9 cellular contexts compared by ENCODE assay signal in genomic region chr9:117414906-117415583, GRCh38. TPM values are rescaled to one million over a fixed set of nuclear protein-coding genes. Genes with fewer than 3 reads are reported as not detected.
DNase-seq lines count a peak whose midpoint lies in the region; ATAC-seq and TF ChIP-seq lines count a peak whose summit lies in the region.
"Had no signal": no experiment of that assay in that cellular context is flagged by ENCODE, and none has a peak within 500 bp of the region (broad histone marks: within the 10 kb centered on the region; RNA-seq: fewer than 3 reads in every experiment).

Gene ASTN2 (minus strand): TSS chr9:117415057. CDS start chr9:117414938, 119 bp downstream.

- no peaks in the 10 kb centered on the region for H3K36me3 ChIP-seq in mesodermal cell (ENCODE audit: control insufficient read depth, insufficient read depth, low read length)
- H3K36me3 ChIP-seq in uterus = no peaks in the 10 kb centered on the region
- H3K36me3 ChIP-seq: neutrophil had no signal

- peak; percentile 39 for ATAC-seq in activated CD8-positive, alpha-beta T cell treated with anti-CD3 and anti-CD28 coated beads, Interleukin-2, amount 10 ng/mL, durations not matched to agents 7 days and 5 days
- no peak for ATAC-seq in activated CD8-positive, alpha-beta T cell treated with anti-CD3 and anti-CD28 coated beads for 36 hours
- ATAC-seq in GM19452 (IDR thresholded peaks at IDR 0.05; ENCODE audit: unreplicated experiment) (no peak), GM21390 (IDR thresholded peaks at IDR 0.05; ENCODE audit: unreplicated experiment) (no peak)

- no peak within 1 kb of the TSS for H3K27ac Mint-ChIP-seq in activated CD8-positive, alpha-beta T cell treated with anti-CD3 and anti-CD28 coated beads, Interleukin-2, amount 10 ng/mL, durations not matched to agents 7 days and 5 days
- H3K27ac Mint-ChIP-seq in activated CD8-positive, alpha-beta T cell treated with anti-CD3 and anti-CD28 coated beads for 36 hours = no peak within 1 kb of the TSS

- no peak for TF ChIP-seq CTCF in activated CD8-positive, alpha-beta T cell treated with anti-CD3 and anti-CD28 coated beads for 36 hours (IDR thresholded peaks at IDR 0.05)
- TF ChIP-seq CTCF in dorsolateral prefrontal cortex (IDR thresholded peaks at IDR 0.05 in 54 of 56, conservative IDR thresholded peaks at IDR 0.05 in 2 of 56; ENCODE audit: low read depth in 1 of 56, partially characterized antibody in 56 of 56) = no peak
- no peak for TF ChIP-seq CTCF in uterus (IDR thresholded peaks at IDR 0.05)

- H3K4me3 ChIP-seq in dorsolateral prefrontal cortex (peak within 1 kb of the TSS; percentile 53 to 91 (median 74)), mesodermal cell (ENCODE audit: extremely low read depth, insufficient read depth, low read length, poor library complexity, severe bottlenecking) (peak within 1 kb of the TSS; percentile 51), uterus (peak within 1 kb of the TSS; percentile 2 to 7)

- H3K9me3 ChIP-seq in mesodermal cell (ENCODE audit: control insufficient read depth, low read length) (no peaks in the 10 kb centered on the region), uterus (no peaks in the 10 kb centered on the region)
- H3K9me3 ChIP-seq: neutrophil had no signal

- 0 to 3% methylated on average over 18 to 46 of the region's 53 CpGs for WGBS in mesodermal cell (ENCODE audit: insufficient coverage in 2 of 2), 2 experiments

- H3K9me3 Mint-ChIP-seq in activated CD8-positive, alpha-beta T cell treated with anti-CD3 and anti-CD28 coated beads, Interleukin-2, amount 10 ng/mL, durations not matched to agents 7 days and 5 days (ENCODE audit: insufficient read depth) = no peaks in the 10 kb centered on the region
- H3K9me3 Mint-ChIP-seq in activated CD8-positive, alpha-beta T cell treated with anti-CD3 and anti-CD28 coated beads for 36 hours = no peaks in the 10 kb centered on the region

- no peaks in the 10 kb centered on the region for H3K27me3 ChIP-seq in dorsolateral prefrontal cortex
- peaks cover 0 to 23% of the 10 kb centered on the region in 2 donors for H3K27me3 ChIP-seq in uterus

- CTCF ChIA-PET in activated CD8-positive, alpha-beta T cell treated with anti-CD3 and anti-CD28 coated beads, Interleukin-2, amount 10 ng/mL, durations not matched to agents 7 days and 5 days (lab: Charles Lee) = no interaction called here
- CTCF ChIA-PET in activated CD8-positive, alpha-beta T cell treated with anti-CD3 and anti-CD28 coated beads for 36 hours (lab: Charles Lee) = no interaction called here

- no peak within 1 kb of the TSS for H3K4me3 Mint-ChIP-seq in activated CD8-positive, alpha-beta T cell treated with anti-CD3 and anti-CD28 coated beads, Interleukin-2, amount 10 ng/mL, durations not matched to agents 7 days and 5 days
- H3K4me3 Mint-ChIP-seq in activated CD8-positive, alpha-beta T cell treated with anti-CD3 and anti-CD28 coated beads for 36 hours = no peak within 1 kb of the TSS

- H3K4me1 ChIP-seq in mesodermal cell (ENCODE audit: control insufficient read depth, insufficient read depth, low read length, poor library complexity, severe bottlenecking) (peaks cover 8% of the 10 kb centered on the region), uterus (no peaks in the 10 kb centered on the region)

- no peak for TF ChIP-seq POLR2A in uterus (IDR thresholded peaks at IDR 0.05)

- H3K27ac ChIP-seq in dorsolateral prefrontal cortex = peak within 1 kb of the TSS in 40 of 59 donors; percentile 10 to 83 (median 56)
- no peak within 1 kb of the TSS for H3K27ac ChIP-seq in mesodermal cell (ENCODE audit: low read depth, low read length, severe bottlenecking)
- no peak within 1 kb of the TSS for H3K27ac ChIP-seq in uterus
- H3K27ac ChIP-seq: neutrophil had no signal

- peaks cover 2% of the 10 kb centered on the region for H3K4me1 Mint-ChIP-seq in activated CD8-positive, alpha-beta T cell treated with anti-CD3 and anti-CD28 coated beads, Interleukin-2, amount 10 ng/mL, durations not matched to agents 7 days and 5 days (ENCODE audit: low read depth)
- H3K4me1 Mint-ChIP-seq in activated CD8-positive, alpha-beta T cell treated with anti-CD3 and anti-CD28 coated beads for 36 hours (ENCODE audit: low read depth) = no peaks in the 10 kb centered on the region

- H3K27me3 Mint-ChIP-seq in activated CD8-positive, alpha-beta T cell treated with anti-CD3 and anti-CD28 coated beads, Interleukin-2, amount 10 ng/mL, durations not matched to agents 7 days and 5 days (ENCODE audit: low read depth) = peaks cover 22% of the 10 kb centered on the region
- H3K27me3 Mint-ChIP-seq in activated CD8-positive, alpha-beta T cell treated with anti-CD3 and anti-CD28 coated beads for 36 hours = peaks cover 31% of the 10 kb centered on the region

- DNase-seq in activated CD8-positive, alpha-beta T cell treated with anti-CD3 and anti-CD28 coated beads, Interleukin-2, amount 10 ng/mL, durations not matched to agents 7 days and 5 days = no peak
- DNase-seq in activated CD8-positive, alpha-beta T cell treated with anti-CD3 and anti-CD28 coated beads for 36 hours = no peak
- DNase-seq in dorsolateral prefrontal cortex = peak in 9 of 10 donors; percentile 27 to 82 (median 63)
- no peak for DNase-seq in uterus
- no peak for DNase-seq in KG1 (lab: John Stamatoyannopoulos, UW)

- intact Hi-C loops in activated CD8-positive, alpha-beta T cell treated with anti-CD3 and anti-CD28 coated beads for 36 hours (cut with micrococcal nuclease) = no loop called here
- intact Hi-C loops in dorsolateral prefrontal cortex (cut with DNase I) = loop anchor here (2.0 to 10.0 kb wide), 6 partner anchors 47 to 680 kb away; no protein-coding TSS in a partner anchor
- intact Hi-C loops in uterus (cut with DNase I; ENCODE audit: low total_unique reads) = no loop called here

- POLR2A ChIA-PET in activated CD8-positive, alpha-beta T cell treated with anti-CD3 and anti-CD28 coated beads, Interleukin-2, amount 10 ng/mL, durations not matched to agents 7 days and 5 days (lab: Charles Lee) = no interaction called here
- POLR2A ChIA-PET in activated CD8-positive, alpha-beta T cell treated with anti-CD3 and anti-CD28 coated beads for 36 hours (lab: Charles Lee) = no interaction called here

- peaks cover 2% of the 10 kb centered on the region for H3K36me3 Mint-ChIP-seq in activated CD8-positive, alpha-beta T cell treated with anti-CD3 and anti-CD28 coated beads, Interleukin-2, amount 10 ng/mL, durations not matched to agents 7 days and 5 days (ENCODE audit: low read depth)
- no peaks in the 10 kb centered on the region for H3K36me3 Mint-ChIP-seq in activated CD8-positive, alpha-beta T cell treated with anti-CD3 and anti-CD28 coated beads for 36 hours (ENCODE audit: low read depth)

RNA-seq across cellular contexts. Expression of gene ASTN2, which starts in this region (rescaled TPM):
- total RNA-seq in activated CD8-positive, alpha-beta T cell treated with anti-CD3 and anti-CD28 coated beads, Interleukin-2, amount 10 ng/mL, durations not matched to agents 7 days and 5 days = 1 to 10 TPM; 4.7 to 4.9 TPM
- 1 to 10 TPM; 5.2 to 5.7 TPM for total RNA-seq in activated CD8-positive, alpha-beta T cell treated with anti-CD3 and anti-CD28 coated beads for 36 hours
- total RNA-seq in dorsolateral prefrontal cortex = 10 to 100 TPM; 33.6 to 67.1 (median 52.4) TPM
- 19.8 TPM for polyA plus RNA-seq in mesodermal cell (2013, experiment 1 of 2)
- polyA plus RNA-seq in mesodermal cell (2013, experiment 2 of 2) = 15.5 TPM
- 1 to 10 TPM; 1.8 to 8.6 (median 6.7) TPM for total RNA-seq in uterus

Comparison
In these comparisons a context has a peak if more than half of its experiments do, and no peak if none do; other contexts are left out.
1. DNase-seq: peak in dorsolateral prefrontal cortex (9 of 10); none in activated CD8-positive, alpha-beta T cell treated with anti-CD3 and anti-CD28 coated beads, Interleukin-2, amount 10 ng/mL, durations not matched to agents 7 days and 5 days (single experiment), activated CD8-positive, alpha-beta T cell treated with anti-CD3 and anti-CD28 coated beads for 36 hours (single experiment), uterus (0 of 2) and KG1 (single experiment).
2. H3K27ac ChIP-seq: peak in dorsolateral prefrontal cortex (40 of 59); none in mesodermal cell (single experiment) and uterus (0 of 2).
3. H3K4me3 ChIP-seq: peak in every context shown above with its lines; median percentile 74 in dorsolateral prefrontal cortex; 51 in mesodermal cell; 4 in uterus.
4. intact Hi-C loops: an anchor here in dorsolateral prefrontal cortex (2.0 to 10.0 kb wide); none called in activated CD8-positive, alpha-beta T cell treated with anti-CD3 and anti-CD28 coated beads for 36 hours and uterus.